In genomic region chr7:116592041-116592355, GRCh38 we compare ENCODE assay signal across 14 cellular contexts.
DNase-seq lines count a peak whose midpoint lies in the region; ATAC-seq and TF ChIP-seq lines count a peak whose summit lies in the region.
"Had no signal": no experiment of that assay in that cellular context is flagged by ENCODE, and none has a peak within 500 bp of the region (broad histone marks: within the 10 kb centered on the region; RNA-seq: fewer than 3 reads in every experiment).

No MANE protein-coding gene starts in this region.

- H3K27ac Mint-ChIP-seq in activated T-cell treated with anti-CD3 and anti-CD28 coated beads, Interleukin-2, amount 50 U/mL, for 72 hours, result no peak overlapping the region

- no peaks in the 10 kb centered on the region for H3K9me3 ChIP-seq in lower lobe of right lung
- H3K9me3 ChIP-seq in thoracic aorta, result no peaks in the 10 kb centered on the region

- H3K27ac ChIP-seq in VCaP (peak overlapping the region; percentile 62), lower lobe of right lung (no peak overlapping the region), thoracic aorta (no peak overlapping the region)
- H3K27ac ChIP-seq: GM23248 had no signal

- H3K9me3 Mint-ChIP-seq in activated T-cell treated with anti-CD3 and anti-CD28 coated beads, Interleukin-2, amount 50 U/mL, for 72 hours, result no peaks in the 10 kb centered on the region
- H3K9me3 Mint-ChIP-seq: naive thymus-derived CD8-positive, alpha-beta T cell had no signal

- no peak for DNase-seq in activated T-cell treated with anti-CD3 and anti-CD28 coated beads, Interleukin-2, amount 50 U/mL, for 72 hours
- DNase-seq in activated T-cell treated with anti-CD3 and anti-CD28 coated beads for 4 hours (no peak), lower lobe of right lung (no peak), thoracic aorta (ENCODE audit: low spot score) (no peak), CD1c-positive myeloid dendritic cell (ENCODE audit: extremely low spot score) (no peak), HK-2 (ENCODE audit: unreplicated experiment) (no peak)
- DNase-seq: activated effector memory CD4-positive, alpha-beta T cell treated with Interleukin-2 at 50 U/mL for 16 hours; NCI-H1436 treated with DMSO at 0.1 percent for 48 hours had no signal

- no peaks in the 10 kb centered on the region for H3K36me3 ChIP-seq in lower lobe of right lung
- H3K36me3 ChIP-seq in thoracic aorta, result no peaks in the 10 kb centered on the region

- ATAC-seq in activated T-cell treated with anti-CD3 and anti-CD28 coated beads, Interleukin-2, amount 50 U/mL, for 72 hours (replicated peaks in 1 of 2), result no peak
- no peak for ATAC-seq in lower lobe of right lung
- no peak for ATAC-seq in thoracic aorta (ENCODE audit: insufficient number of reproducible peaks, low FRiP score, low read depth)
- ATAC-seq in GM18517 (IDR thresholded peaks at IDR 0.05; ENCODE audit: unreplicated experiment), result no peak
- ATAC-seq: esophagus mucosa; naive thymus-derived CD8-positive, alpha-beta T cell had no signal

- H3K4me1 ChIP-seq in lower lobe of right lung (peaks cover 38% of the 10 kb centered on the region), thoracic aorta (ENCODE audit: control insufficient read depth in 1 of 2, low read depth in 2 of 2) (peaks cover 3 to 22% of the 10 kb centered on the region in 2 donors)

- H3K4me1 Mint-ChIP-seq in activated T-cell treated with anti-CD3 and anti-CD28 coated beads, Interleukin-2, amount 50 U/mL, for 72 hours (ENCODE audit: low read depth), result peaks cover 26% of the 10 kb centered on the region

- H3K27me3 Mint-ChIP-seq in activated T-cell treated with anti-CD3 and anti-CD28 coated beads, Interleukin-2, amount 50 U/mL, for 72 hours (ENCODE audit: low read depth), result peaks cover 47% of the 10 kb centered on the region

- H3K4me3 Mint-ChIP-seq in activated T-cell treated with anti-CD3 and anti-CD28 coated beads, Interleukin-2, amount 50 U/mL, for 72 hours, result peak overlapping the region; percentile 58 to 75

- TF ChIP-seq CTCF in VCaP (conservative IDR thresholded peaks at IDR 0.05), result peak; percentile 50
- TF ChIP-seq CTCF in lower lobe of right lung (IDR thresholded peaks at IDR 0.05), result no peak
- no peak for TF ChIP-seq CTCF in thoracic aorta (IDR thresholded peaks at IDR 0.05)

- no peaks in the 10 kb centered on the region for H3K27me3 ChIP-seq in lower lobe of right lung (ENCODE audit: low read depth)
- no peaks in the 10 kb centered on the region for H3K27me3 ChIP-seq in thoracic aorta (replicated peaks; ENCODE audit: insufficient read depth)

- H3K4me3 ChIP-seq in lower lobe of right lung (peak overlapping the region; percentile 29), thoracic aorta (peak overlapping the region; percentile 62)
- H3K4me3 ChIP-seq: GM23248, smooth muscle cell had no signal

- intact Hi-C loops in lower lobe of right lung (cut with DNase I), result loop anchor here (5.0 kb wide), 1 partner anchor 215 kb away; no protein-coding TSS in a partner anchor

- no peaks in the 10 kb centered on the region for H3K36me3 Mint-ChIP-seq in activated T-cell treated with anti-CD3 and anti-CD28 coated beads, Interleukin-2, amount 50 U/mL, for 72 hours (ENCODE audit: insufficient read depth in 2 of 2)
- H3K36me3 Mint-ChIP-seq: naive thymus-derived CD8-positive, alpha-beta T cell had no signal
